ENCODE assay signal across 8 cellular contexts in the genomic region with DNA sequence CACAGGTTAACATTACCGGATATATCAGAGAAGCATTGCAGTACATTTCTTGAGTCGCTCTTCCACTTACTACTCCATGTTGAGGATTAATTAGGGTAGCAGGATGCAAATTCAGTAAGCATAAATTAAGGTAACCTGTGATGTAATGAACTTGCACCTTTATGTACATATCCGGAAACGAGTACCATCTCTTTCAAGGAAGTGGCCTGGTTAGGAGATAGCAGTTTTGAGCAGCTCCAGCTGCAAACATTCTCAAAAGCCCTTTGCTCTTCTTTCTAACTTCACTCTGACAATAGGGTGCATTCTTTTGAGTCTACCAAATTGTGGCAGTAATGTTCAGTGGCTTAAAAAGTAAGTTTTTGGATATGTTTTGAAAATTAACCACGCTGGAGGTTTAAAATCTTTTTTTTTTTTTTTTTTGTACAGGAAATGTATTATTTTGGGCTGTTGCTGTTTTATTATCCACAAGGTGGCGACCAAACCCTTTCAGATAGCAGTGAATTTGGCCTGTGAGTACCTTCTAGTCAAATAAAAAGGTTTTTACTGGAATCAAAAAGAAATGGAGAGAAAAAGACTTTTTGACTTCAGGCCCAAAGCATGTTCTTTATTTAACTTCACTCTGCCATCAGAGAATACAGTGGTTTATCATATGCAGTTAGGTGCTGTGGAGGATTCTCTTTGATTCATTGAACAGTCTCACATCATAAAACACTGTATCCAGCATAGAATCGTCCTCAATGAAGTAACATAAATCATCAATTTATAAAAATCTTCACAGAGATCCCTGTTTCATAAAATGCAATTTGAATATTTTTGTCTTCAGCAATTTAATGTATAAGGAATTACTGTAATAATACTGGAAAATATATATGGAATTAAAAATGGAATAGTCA. TPM values are rescaled to one million over a fixed set of nuclear protein-coding genes. Genes with fewer than 3 reads are reported as not detected.
DNase-seq lines count a peak whose midpoint lies in the region; ATAC-seq, FAIRE-seq and TF ChIP-seq lines count a peak whose summit lies in the region.

No MANE protein-coding gene starts in this region.

- 38% methylated on average over 7 of the region's 7 CpGs for whole genome bisulfite sequencing in lower leg skin, 2 donors

- FAIRE-seq in endothelial cell of umbilical vein (lab: Jason Lieb, UNC) = peak; percentile 85

- H3K9ac ChIP-seq in Loucy (ENCODE audit: low read depth, low read length, poor library complexity, severe bottlenecking) (peak overlapping the region; percentile 6), endothelial cell of umbilical vein (replicated peaks; ENCODE audit: extremely low read depth, insufficient read depth, low read length) (no peak overlapping the region), neural cell (ENCODE audit: low read length) (no peak overlapping the region)

- DNase-seq in CMK (ENCODE audit: low read depth) (peak; percentile 11), endothelial cell of umbilical vein (ENCODE audit: low read depth, low spot score) (peak; percentile 57), lower leg skin (ENCODE audit: low spot score in 2 of 2) (no peak)

- dilution Hi-C loops in endothelial cell of umbilical vein (cut with MboI; ENCODE audit: extremely low pct_ligation_motif_present, low sequenced_read_pairs) = no loop called here

- TF ChIP-seq CTCF in Loucy (conservative IDR thresholded peaks at IDR 0.05; ENCODE audit: low read length) (peak; percentile 82), endothelial cell of umbilical vein (IDR thresholded peaks at IDR 0.05; ENCODE audit: extremely low read depth in 1 of 2, insufficient read depth in 1 of 2, low read depth in 1 of 2, low read length in 2 of 2) (peak; percentile 38 to 41), neural cell (IDR thresholded peaks at IDR 0.05; ENCODE audit: poor library complexity, severe bottlenecking) (peak; percentile 85), lower leg skin (IDR thresholded peaks at IDR 0.05) (no peak)

- peak overlapping the region; percentile 24; the same call in 1 of the 2 replicates for H2AFZ ChIP-seq in Loucy (ENCODE audit: low read length)
- no peak overlapping the region for H2AFZ ChIP-seq in endothelial cell of umbilical vein (ENCODE audit: low read depth, low read length)
- no peak overlapping the region for H2AFZ ChIP-seq in neural cell (ENCODE audit: low read depth, low read length)

- ATAC-seq in GM18505 (IDR thresholded peaks at IDR 0.05; ENCODE audit: unreplicated experiment) = peak; percentile 73
- no peak for ATAC-seq in HG02763 (IDR thresholded peaks at IDR 0.05; ENCODE audit: unreplicated experiment)

- H3K4me1 Mint-ChIP-seq in T-helper 1 cell treated with Interleukin-12 subunit alpha and Interleukin-12 subunit beta and Interleukin-4 antibody, amounts not matched to agents 30 μg/mL and 1 μg/mL, for 36 hours (ENCODE audit: low read depth) = peaks cover 11% of the 10 kb centered on the region

- peak overlapping the region; percentile 96 for H3K27ac Mint-ChIP-seq in T-helper 1 cell treated with Interleukin-12 subunit alpha and Interleukin-12 subunit beta and Interleukin-4 antibody, amounts not matched to agents 30 μg/mL and 1 μg/mL, for 36 hours

- H3K27me3 Mint-ChIP-seq in T-helper 1 cell treated with Interleukin-12 subunit alpha and Interleukin-12 subunit beta and Interleukin-4 antibody, amounts not matched to agents 30 μg/mL and 1 μg/mL, for 36 hours (ENCODE audit: low read depth) = no peaks in the 10 kb centered on the region

- H3K4me3 ChIP-seq in Loucy (ENCODE audit: low read length, poor library complexity, severe bottlenecking) (peak overlapping the region; percentile 41), endothelial cell of umbilical vein (replicated peaks in 1 of 3; ENCODE audit: insufficient read depth in 1 of 3, low read depth in 1 of 3, low read length in 3 of 3) (no peak overlapping the region), neural cell (ENCODE audit: low read length) (no peak overlapping the region), lower leg skin (ENCODE audit: low read depth, poor library complexity, severe bottlenecking) (no peak overlapping the region)

- H3K36me3 Mint-ChIP-seq in T-helper 1 cell treated with Interleukin-12 subunit alpha and Interleukin-12 subunit beta and Interleukin-4 antibody, amounts not matched to agents 30 μg/mL and 1 μg/mL, for 36 hours (ENCODE audit: low read depth) = peaks cover 12% of the 10 kb centered on the region

- H3K9me2 ChIP-seq in Loucy (replicated peaks; ENCODE audit: low read depth, low read length) = no peaks in the 10 kb centered on the region
- H3K9me2 ChIP-seq in neural cell (ENCODE audit: insufficient read depth, low read length) = no peaks in the 10 kb centered on the region

- H3F3A ChIP-seq in Loucy (ENCODE audit: low read depth) = no peaks in the 10 kb centered on the region
- no peaks in the 10 kb centered on the region for H3F3A ChIP-seq in neural cell (ENCODE audit: insufficient read depth, low read length, poor library complexity, severe bottlenecking)

- no peak for TF ChIP-seq EP300 in neural cell (conservative IDR thresholded peaks at IDR 0.05; ENCODE audit: poor library complexity, severe bottlenecking)

- TF ChIP-seq POLR2A in GM18505 (IDR thresholded peaks at IDR 0.05; ENCODE audit: borderline replicate concordance, extremely low read depth, insufficient read depth, insufficient read length) (no peak), endothelial cell of umbilical vein (IDR thresholded peaks at IDR 0.05; ENCODE audit: low read depth, low read length) (no peak), lower leg skin (IDR thresholded peaks at IDR 0.05) (no peak)

- POLR2A ChIA-PET in endothelial cell of umbilical vein (lab: Charles Lee) = no interaction called here

- BruUV-seq in endothelial cell of umbilical vein (replicated peaks; lab: Mats Ljungman, UMichigan) = no TSS peak

- CTCF ChIA-PET in endothelial cell of umbilical vein (lab: Charles Lee) = interaction anchor here (0.7 to 4.6 kb wide), 4 partner anchors 9 to 1947 kb away, joined by 3 to 28 read pairs (median 14); partner anchors contain the start of genes FAM217B, PPP1R3D and SYCP2

- no peaks in the 10 kb centered on the region for H4K20me1 ChIP-seq in Loucy (ENCODE audit: insufficient read depth, low read length, poor library complexity, severe bottlenecking)
- H4K20me1 ChIP-seq in endothelial cell of umbilical vein (replicated peaks; ENCODE audit: control insufficient read depth, extremely low read depth, insufficient read depth, low read length) = no peaks in the 10 kb centered on the region
- H4K20me1 ChIP-seq in neural cell (ENCODE audit: insufficient read depth) = no peaks in the 10 kb centered on the region

- H3K9me3 Mint-ChIP-seq in T-helper 1 cell treated with Interleukin-12 subunit alpha and Interleukin-12 subunit beta and Interleukin-4 antibody, amounts not matched to agents 30 μg/mL and 1 μg/mL, for 36 hours = no peaks in the 10 kb centered on the region

- H3K79me2 ChIP-seq in Loucy (ENCODE audit: insufficient read depth, low read length) (no peaks in the 10 kb centered on the region), endothelial cell of umbilical vein (ENCODE audit: control insufficient read depth, insufficient read depth, low read length) (no peaks in the 10 kb centered on the region), neural cell (replicated peaks; ENCODE audit: insufficient read depth, low read length) (no peaks in the 10 kb centered on the region)

- H3K36me3 ChIP-seq in Loucy (ENCODE audit: insufficient read depth, low read length) (peaks cover 8% of the 10 kb centered on the region; the same call in 1 of the 2 replicates), endothelial cell of umbilical vein (ENCODE audit: control insufficient read depth in 2 of 2, extremely low read depth in 1 of 2, insufficient read depth in 2 of 2, low read length in 2 of 2) (peaks cover 3 to 5% of the 10 kb centered on the region in 2 experiments), neural cell (ENCODE audit: insufficient read depth, low read length) (no peaks in the 10 kb centered on the region)

- no peaks in the 10 kb centered on the region for H3K9me1 ChIP-seq in endothelial cell of umbilical vein (replicated peaks; ENCODE audit: control insufficient read depth, extremely low read depth, insufficient read depth, low read length)

- intact Hi-C loops in endothelial cell of umbilical vein (cut with micrococcal nuclease) (loop anchor here (10.0 kb wide), 1 partner anchor 934 kb away; the partner anchor contains the start of gene TUBB1), lower leg skin (cut with DNase I; ENCODE audit: low total_unique reads) (no loop called here)

- H3K4me3 Mint-ChIP-seq in T-helper 1 cell treated with Interleukin-12 subunit alpha and Interleukin-12 subunit beta and Interleukin-4 antibody, amounts not matched to agents 30 μg/mL and 1 μg/mL, for 36 hours = peak overlapping the region; percentile 77

- peak; percentile 83 for TF ChIP-seq RAD21 in neural cell (conservative IDR thresholded peaks at IDR 0.05)

- H3K27ac ChIP-seq in endothelial cell of umbilical vein (ENCODE audit: insufficient read depth, low read depth, low read length) = no peak overlapping the region
- no peak overlapping the region for H3K27ac ChIP-seq in neural cell (ENCODE audit: low read length)

- H3K27me3 ChIP-seq in Loucy (ENCODE audit: insufficient read depth, low read length, poor library complexity, severe bottlenecking) (no peaks in the 10 kb centered on the region), endothelial cell of umbilical vein (ENCODE audit: control insufficient read depth in 2 of 2, insufficient read depth in 2 of 2, low read length in 2 of 2) (no peaks in the 10 kb centered on the region), neural cell (ENCODE audit: insufficient read depth, low read depth, low read length) (no peaks in the 10 kb centered on the region)

- peaks cover 13% of the 10 kb centered on the region for H3K4me1 ChIP-seq in Loucy (ENCODE audit: insufficient read depth, low read length, poor library complexity, severe bottlenecking)
- no peaks in the 10 kb centered on the region for H3K4me1 ChIP-seq in endothelial cell of umbilical vein (ENCODE audit: control insufficient read depth, extremely low read depth, insufficient read depth, low read length)

- H3K9me3 ChIP-seq in Loucy (ENCODE audit: insufficient read depth, low read depth, low read length) (no peaks in the 10 kb centered on the region), endothelial cell of umbilical vein (replicated peaks; ENCODE audit: control insufficient read depth, insufficient read depth, low read length) (no peaks in the 10 kb centered on the region), neural cell (ENCODE audit: low read length) (no peaks in the 10 kb centered on the region)

- H3K4me2 ChIP-seq in Loucy (ENCODE audit: low read depth, low read length, poor library complexity, severe bottlenecking) = peak overlapping the region; percentile 61
- no peak overlapping the region for H3K4me2 ChIP-seq in endothelial cell of umbilical vein (ENCODE audit: insufficient read depth, low read length)
- H3K4me2 ChIP-seq in neural cell (ENCODE audit: low read length) = no peak overlapping the region

RNA-seq across cellular contexts. Expression of gene FAM217B, which starts 8.9 kb away (rescaled TPM):
- total RNA-seq in endothelial cell of umbilical vein = 8.2 and 9.9 TPM in 2 replicates
- 2.1 and 2.7 TPM in 2 replicates for polyA plus RNA-seq in endothelial cell of umbilical vein
- 2.8 and 3.0 TPM in 2 replicates for polyA plus RNA-seq in endothelial cell of umbilical vein (2011; cell fraction: cytosol; rRNA removed)
- 3.5 and 7.1 TPM in 2 replicates for polyA plus RNA-seq in endothelial cell of umbilical vein (2011; cell fraction: nucleus; rRNA removed)
- polyA plus RNA-seq in endothelial cell of umbilical vein (2012) = 3.2 and 4.9 TPM in 2 replicates
- polyA minus RNA-seq in endothelial cell of umbilical vein = 3.2 and 3.4 TPM in 2 replicates
- 4.5 TPM for polyA minus RNA-seq in endothelial cell of umbilical vein (2011; cell fraction: cytosol; rRNA and poly(A)+ RNA removed)
- polyA minus RNA-seq in endothelial cell of umbilical vein (2011; cell fraction: nucleus; rRNA and poly(A)+ RNA removed) = 3.7 and 5.5 TPM in 2 replicates
- 14.9 and 15.1 TPM in 2 replicates for polyA plus RNA-seq in neural cell
- polyA minus RNA-seq in neural cell = 30.4 and 37.2 TPM in 2 replicates
- 10 to 100 TPM in 1 of 4 donors, 1 to 10 TPM in 3; 3.8 to 11.3 (median 5.9) TPM for total RNA-seq in lower leg skin

RNA-seq across cellular contexts. Expression of gene PPP1R3D, which starts 9.0 kb away (rescaled TPM):
- total RNA-seq in endothelial cell of umbilical vein = 4.9 and 5.2 TPM in 2 replicates
- polyA plus RNA-seq in endothelial cell of umbilical vein = 1.7 and 2.3 TPM in 2 replicates
- 1.2 and 1.4 TPM in 2 replicates for polyA plus RNA-seq in endothelial cell of umbilical vein (2011; cell fraction: cytosol; rRNA removed)
- polyA plus RNA-seq in endothelial cell of umbilical vein (2011; cell fraction: nucleus; rRNA removed) = 1.1 and 1.3 TPM in 2 replicates
- 3.3 and 3.6 TPM in 2 replicates for polyA plus RNA-seq in endothelial cell of umbilical vein (2012)
- 3.5 and 3.8 TPM in 2 replicates for polyA minus RNA-seq in endothelial cell of umbilical vein
- polyA minus RNA-seq in endothelial cell of umbilical vein (2011; cell fraction: cytosol; rRNA and poly(A)+ RNA removed) = 2.2 TPM
- 2.9 and 4.0 TPM in 2 replicates for polyA minus RNA-seq in endothelial cell of umbilical vein (2011; cell fraction: nucleus; rRNA and poly(A)+ RNA removed)
- 1.3 and 1.6 TPM in 2 replicates for polyA plus RNA-seq in neural cell
- polyA minus RNA-seq in neural cell = 3.2 and 4.1 TPM in 2 replicates
- total RNA-seq in lower leg skin = 10 to 100 TPM; 14.5 to 20.0 (median 16.1) TPM

RNA-seq across cellular contexts. Expression of gene CDH26, which starts 9.1 kb away (rescaled TPM):
- total RNA-seq in endothelial cell of umbilical vein (not detected in 2 replicates), lower leg skin (10 to 100 TPM in 1 of 4 donors, 1 to 10 TPM in 3; 1.1 to 10.6 (median 1.8) TPM)
- polyA plus RNA-seq in endothelial cell of umbilical vein (0.01 and 0.03 TPM in 2 replicates), neural cell (0.43 and 3.3 TPM in 2 replicates)
- 0.03 and 0.09 TPM in 2 replicates for polyA plus RNA-seq in endothelial cell of umbilical vein (2011; cell fraction: cytosol; rRNA removed)
- 0.43 and 0.70 TPM in 2 replicates for polyA plus RNA-seq in endothelial cell of umbilical vein (2011; cell fraction: nucleus; rRNA removed)
- polyA plus RNA-seq in endothelial cell of umbilical vein (2012) = 0.11 and 0.13 TPM in 2 replicates
- polyA minus RNA-seq in endothelial cell of umbilical vein (0.15 and 0.22 TPM in 2 replicates), neural cell (0.24 and 0.46 TPM in 2 replicates)
- polyA minus RNA-seq in endothelial cell of umbilical vein (2011; cell fraction: cytosol; rRNA and poly(A)+ RNA removed) = not detected
- polyA minus RNA-seq in endothelial cell of umbilical vein (2011; cell fraction: nucleus; rRNA and poly(A)+ RNA removed) = 0.38 and 0.53 TPM in 2 replicates

RNA-seq across cellular contexts. Expression of gene SYCP2, which starts 15.6 kb away (rescaled TPM):
- 0.35 and 0.67 TPM in 2 replicates for total RNA-seq in endothelial cell of umbilical vein
- polyA plus RNA-seq in endothelial cell of umbilical vein = 0.03 and 0.07 TPM in 2 replicates
- 0.03 and 0.06 TPM in 2 replicates for polyA plus RNA-seq in endothelial cell of umbilical vein (2011; cell fraction: cytosol; rRNA removed)
- polyA plus RNA-seq in endothelial cell of umbilical vein (2011; cell fraction: nucleus; rRNA removed) = 1.1 and 1.9 TPM in 2 replicates
- polyA plus RNA-seq in endothelial cell of umbilical vein (2012) = 0.04 and 0.30 TPM in 2 replicates
- 0.66 TPM in 1 of 2 replicates, not detected in the other for polyA minus RNA-seq in endothelial cell of umbilical vein
- polyA minus RNA-seq in endothelial cell of umbilical vein (2011; cell fraction: cytosol; rRNA and poly(A)+ RNA removed) = not detected
- 0.72 and 1.0 TPM in 2 replicates for polyA minus RNA-seq in endothelial cell of umbilical vein (2011; cell fraction: nucleus; rRNA and poly(A)+ RNA removed)
- 1.4 and 2.3 TPM in 2 replicates for polyA plus RNA-seq in neural cell
- polyA minus RNA-seq in neural cell = 0.49 and 1.0 TPM in 2 replicates
- total RNA-seq in lower leg skin = 10 to 100 TPM in 1 of 4 donors, 1 to 10 TPM in 3; 1.9 to 12.9 (median 2.4) TPM

Comparison
In these comparisons a context has a peak if more than half of its experiments do, and no peak if none do; other contexts are left out.
1. DNase-seq: peak in CMK (single experiment) and endothelial cell of umbilical vein (single experiment); none in lower leg skin (0 of 2).
2. CTCF ChIP-seq: peak in Loucy (single experiment), endothelial cell of umbilical vein (2 of 2) and neural cell (single experiment); none in lower leg skin (0 of 3).